ENCODE assay signal across 28 cellular contexts in genomic region chr6:71529769-71530168, GRCh38.
"Had no signal": no experiment of that assay in that cellular context is flagged by ENCODE, and none has a peak within 500 bp of the region (broad histone marks: within the 10 kb centered on the region; RNA-seq: fewer than 3 reads in every experiment).

No MANE protein-coding gene starts in this region.

- DNase-seq: activated B cell treated with CpG ODN at 0.5 μM for 24 hours; activated CD4-positive, alpha-beta T cell treated with anti-CD3 and anti-CD28 coated beads for 1 hour; activated CD4-positive, alpha-beta T cell treated with anti-CD3 and anti-CD28 coated beads, Interleukin-2, amount 10 ng/mL, durations not matched to agents 24 days and 14 days; activated CD4-positive, alpha-beta T cell treated with anti-CD3 and anti-CD28 coated beads, Interleukin-2, amount 50 U/mL, for 48 hours; activated CD8-positive, alpha-beta memory T cell treated with anti-CD3 and anti-CD28 coated beads, Interleukin-2, amount 10 ng/mL, durations not matched to agents 7 days and 5 days; activated effector memory CD4-positive, alpha-beta T cell treated with Interleukin-2 at 50 U/mL for 16 hours; activated naive CD4-positive, alpha-beta T cell; activated T-cell treated with anti-CD3 and anti-CD28 coated beads, Interleukin-2, amount 50 U/mL, for 24 hours; aorta; central memory CD4-positive, alpha-beta T cell; Kasumi-1; KBM-7; NCI-H1048; NCI-H1436 treated with DMSO at 0.1 percent for 48 hours; NCI-H187; NCI-H2171; NCI-H446; NCI-H524; NCI-H774; NK-92 treated with Interleukin-12 subunit alpha and Interleukin-12 subunit beta, amount 100 ng/mL, for 24 hours; OCI-M1; RPMI8226; T-helper 17 cell; T-helper 9 cell had no signal

- H3K4me3 Mint-ChIP-seq: activated B cell treated with CpG ODN at 0.5 μM for 24 hours; activated CD4-positive, alpha-beta T cell treated with anti-CD3 and anti-CD28 coated beads, Interleukin-2, amount 10 ng/mL, durations not matched to agents 24 days and 14 days; activated CD8-positive, alpha-beta memory T cell treated with anti-CD3 and anti-CD28 coated beads, Interleukin-2, amount 10 ng/mL, durations not matched to agents 7 days and 5 days; activated naive CD4-positive, alpha-beta T cell treated with anti-CD3 and anti-CD28 coated beads, Interleukin-2, amount 50 U/mL, for 24 hours; activated T-cell treated with anti-CD3 and anti-CD28 coated beads, Interleukin-2, amount 50 U/mL, for 24 hours; activated T-helper 1 cell treated with anti-CD3 and anti-CD28 coated beads, Interleukin-12 subunit alpha, Interleukin-12 subunit beta, Interleukin-2, Interleukin-4 antibody, amounts not matched to agents 30 ng/mL and 10 ng/mL and 1 ng/mL, durations not matched to agents 14 hours and 24 hours and 36 hours; T-helper 17 cell had no signal

- H3K4me1 Mint-ChIP-seq: activated B cell treated with CpG ODN at 0.5 μM for 24 hours; activated CD4-positive, alpha-beta T cell treated with anti-CD3 and anti-CD28 coated beads, Interleukin-2, amount 10 ng/mL, durations not matched to agents 24 days and 14 days; activated CD8-positive, alpha-beta memory T cell treated with anti-CD3 and anti-CD28 coated beads, Interleukin-2, amount 10 ng/mL, durations not matched to agents 7 days and 5 days; activated naive CD4-positive, alpha-beta T cell treated with anti-CD3 and anti-CD28 coated beads, Interleukin-2, amount 50 U/mL, for 24 hours; T-helper 17 cell had no signal

- H3K27me3 Mint-ChIP-seq: activated CD4-positive, alpha-beta T cell treated with anti-CD3 and anti-CD28 coated beads, Interleukin-2, amount 10 ng/mL, durations not matched to agents 24 days and 14 days; activated CD8-positive, alpha-beta memory T cell treated with anti-CD3 and anti-CD28 coated beads, Interleukin-2, amount 10 ng/mL, durations not matched to agents 7 days and 5 days had no signal

- H3K27ac Mint-ChIP-seq: activated B cell treated with CpG ODN at 0.5 μM for 24 hours; activated CD4-positive, alpha-beta T cell treated with anti-CD3 and anti-CD28 coated beads, Interleukin-2, amount 10 ng/mL, durations not matched to agents 24 days and 14 days; activated CD8-positive, alpha-beta memory T cell treated with anti-CD3 and anti-CD28 coated beads, Interleukin-2, amount 10 ng/mL, durations not matched to agents 7 days and 5 days; activated naive CD4-positive, alpha-beta T cell treated with anti-CD3 and anti-CD28 coated beads, Interleukin-2, amount 50 U/mL, for 24 hours; activated T-cell treated with anti-CD3 and anti-CD28 coated beads, Interleukin-2, amount 50 U/mL, for 24 hours; activated T-helper 1 cell treated with anti-CD3 and anti-CD28 coated beads, Interleukin-12 subunit alpha, Interleukin-12 subunit beta, Interleukin-2, Interleukin-4 antibody, amounts not matched to agents 30 ng/mL and 10 ng/mL and 1 ng/mL, durations not matched to agents 14 hours and 24 hours and 36 hours; T-helper 17 cell had no signal

- H3K36me3 Mint-ChIP-seq: activated CD8-positive, alpha-beta memory T cell treated with anti-CD3 and anti-CD28 coated beads, Interleukin-2, amount 10 ng/mL, durations not matched to agents 7 days and 5 days; activated naive CD4-positive, alpha-beta T cell treated with anti-CD3 and anti-CD28 coated beads, Interleukin-2, amount 50 U/mL, for 24 hours had no signal

- H3K9me3 Mint-ChIP-seq: activated B cell treated with CpG ODN at 0.5 μM for 24 hours; activated CD4-positive, alpha-beta T cell treated with anti-CD3 and anti-CD28 coated beads, Interleukin-2, amount 10 ng/mL, durations not matched to agents 24 days and 14 days; activated naive CD4-positive, alpha-beta T cell treated with anti-CD3 and anti-CD28 coated beads, Interleukin-2, amount 50 U/mL, for 24 hours; activated T-cell treated with anti-CD3 and anti-CD28 coated beads, Interleukin-2, amount 50 U/mL, for 24 hours; activated T-helper 1 cell treated with anti-CD3 and anti-CD28 coated beads, Interleukin-12 subunit alpha, Interleukin-12 subunit beta, Interleukin-2, Interleukin-4 antibody, amounts not matched to agents 30 ng/mL and 10 ng/mL and 1 ng/mL, durations not matched to agents 14 hours and 24 hours and 36 hours had no signal

- ATAC-seq: activated CD8-positive, alpha-beta memory T cell treated with anti-CD3 and anti-CD28 coated beads, Interleukin-2, amount 10 ng/mL, durations not matched to agents 7 days and 5 days; Panc1; Right ventricle myocardium inferior; T-helper 17 cell had no signal
